Comparison of ENCODE assay signal across 1 cellular context in genomic region chr5:76716456-76717157, GRCh38.
A peak's percentile ranks its signal among the peaks of the same experiment; 100 is the strongest.
TF ChIP-seq lines count a peak whose summit lies in the region.

No MANE protein-coding gene starts in this region.

TF ChIP-seq in HepG2, 621 proteins besides CTCF, POLR2A, EP300 and RAD21 (continued from another document):
- TF ChIP-seq, protein P1, sequence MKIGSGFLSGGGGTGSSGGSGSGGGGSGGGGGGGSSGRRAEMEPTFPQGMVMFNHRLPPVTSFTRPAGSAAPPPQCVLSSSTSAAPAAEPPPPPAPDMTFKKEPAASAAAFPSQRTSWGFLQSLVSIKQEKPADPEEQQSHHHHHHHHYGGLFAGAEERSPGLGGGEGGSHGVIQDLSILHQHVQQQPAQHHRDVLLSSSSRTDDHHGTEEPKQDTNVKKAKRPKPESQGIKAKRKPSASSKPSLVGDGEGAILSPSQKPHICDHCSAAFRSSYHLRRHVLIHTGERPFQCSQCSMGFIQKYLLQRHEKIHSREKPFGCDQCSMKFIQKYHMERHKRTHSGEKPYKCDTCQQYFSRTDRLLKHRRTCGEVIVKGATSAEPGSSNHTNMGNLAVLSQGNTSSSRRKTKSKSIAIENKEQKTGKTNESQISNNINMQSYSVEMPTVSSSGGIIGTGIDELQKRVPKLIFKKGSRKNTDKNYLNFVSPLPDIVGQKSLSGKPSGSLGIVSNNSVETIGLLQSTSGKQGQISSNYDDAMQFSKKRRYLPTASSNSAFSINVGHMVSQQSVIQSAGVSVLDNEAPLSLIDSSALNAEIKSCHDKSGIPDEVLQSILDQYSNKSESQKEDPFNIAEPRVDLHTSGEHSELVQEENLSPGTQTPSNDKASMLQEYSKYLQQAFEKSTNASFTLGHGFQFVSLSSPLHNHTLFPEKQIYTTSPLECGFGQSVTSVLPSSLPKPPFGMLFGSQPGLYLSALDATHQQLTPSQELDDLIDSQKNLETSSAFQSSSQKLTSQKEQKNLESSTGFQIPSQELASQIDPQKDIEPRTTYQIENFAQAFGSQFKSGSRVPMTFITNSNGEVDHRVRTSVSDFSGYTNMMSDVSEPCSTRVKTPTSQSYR (CRISPR knock-in tag; IDR thresholded peaks at IDR 0.05; ENCODE audit: borderline replicate concordance) = peak; percentile 28; the same call in 1 of the 2 replicates
- peak; percentile 40; the same call in 1 of the 2 replicates for TF ChIP-seq HNF1B (CRISPR knock-in tag; IDR thresholded peaks at IDR 0.05)
- peak; percentile 5; the same call in 1 of the 2 replicates for TF ChIP-seq ZFY (CRISPR knock-in tag; IDR thresholded peaks at IDR 0.05)
- peak; percentile 70 for TF ChIP-seq HNRNPL (IDR thresholded peaks at IDR 0.05; ENCODE audit: low read depth, low read length)
- TF ChIP-seq SATB2 (CRISPR knock-in tag; IDR thresholded peaks at IDR 0.05) = no peak
- TF ChIP-seq, protein P2, sequence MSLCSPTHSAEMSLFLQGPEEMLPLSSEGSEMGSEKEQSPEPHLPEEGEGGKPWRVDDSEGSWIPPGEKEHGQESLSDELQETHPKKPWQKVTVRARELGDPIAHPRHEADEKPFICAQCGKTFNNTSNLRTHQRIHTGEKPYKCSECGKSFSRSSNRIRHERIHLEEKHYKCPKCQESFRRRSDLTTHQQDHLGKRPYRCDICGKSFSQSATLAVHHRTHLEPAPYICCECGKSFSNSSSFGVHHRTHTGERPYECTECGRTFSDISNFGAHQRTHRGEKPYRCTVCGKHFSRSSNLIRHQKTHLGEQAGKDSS (CRISPR knock-in tag; IDR thresholded peaks at IDR 0.05; ENCODE audit: borderline replicate concordance, low read depth) = no peak
- 0 out of 2 replicates have a peak, but pooled peaks have one; percentile 7 for TF ChIP-seq ZNF234 (CRISPR knock-in tag; conservative IDR thresholded peaks at IDR 0.05)
- TF ChIP-seq POGZ (CRISPR knock-in tag; IDR thresholded peaks at IDR 0.05) = 0 out of 2 replicates have a peak, but pooled peaks have one; percentile 4
- TF ChIP-seq, protein P3, sequence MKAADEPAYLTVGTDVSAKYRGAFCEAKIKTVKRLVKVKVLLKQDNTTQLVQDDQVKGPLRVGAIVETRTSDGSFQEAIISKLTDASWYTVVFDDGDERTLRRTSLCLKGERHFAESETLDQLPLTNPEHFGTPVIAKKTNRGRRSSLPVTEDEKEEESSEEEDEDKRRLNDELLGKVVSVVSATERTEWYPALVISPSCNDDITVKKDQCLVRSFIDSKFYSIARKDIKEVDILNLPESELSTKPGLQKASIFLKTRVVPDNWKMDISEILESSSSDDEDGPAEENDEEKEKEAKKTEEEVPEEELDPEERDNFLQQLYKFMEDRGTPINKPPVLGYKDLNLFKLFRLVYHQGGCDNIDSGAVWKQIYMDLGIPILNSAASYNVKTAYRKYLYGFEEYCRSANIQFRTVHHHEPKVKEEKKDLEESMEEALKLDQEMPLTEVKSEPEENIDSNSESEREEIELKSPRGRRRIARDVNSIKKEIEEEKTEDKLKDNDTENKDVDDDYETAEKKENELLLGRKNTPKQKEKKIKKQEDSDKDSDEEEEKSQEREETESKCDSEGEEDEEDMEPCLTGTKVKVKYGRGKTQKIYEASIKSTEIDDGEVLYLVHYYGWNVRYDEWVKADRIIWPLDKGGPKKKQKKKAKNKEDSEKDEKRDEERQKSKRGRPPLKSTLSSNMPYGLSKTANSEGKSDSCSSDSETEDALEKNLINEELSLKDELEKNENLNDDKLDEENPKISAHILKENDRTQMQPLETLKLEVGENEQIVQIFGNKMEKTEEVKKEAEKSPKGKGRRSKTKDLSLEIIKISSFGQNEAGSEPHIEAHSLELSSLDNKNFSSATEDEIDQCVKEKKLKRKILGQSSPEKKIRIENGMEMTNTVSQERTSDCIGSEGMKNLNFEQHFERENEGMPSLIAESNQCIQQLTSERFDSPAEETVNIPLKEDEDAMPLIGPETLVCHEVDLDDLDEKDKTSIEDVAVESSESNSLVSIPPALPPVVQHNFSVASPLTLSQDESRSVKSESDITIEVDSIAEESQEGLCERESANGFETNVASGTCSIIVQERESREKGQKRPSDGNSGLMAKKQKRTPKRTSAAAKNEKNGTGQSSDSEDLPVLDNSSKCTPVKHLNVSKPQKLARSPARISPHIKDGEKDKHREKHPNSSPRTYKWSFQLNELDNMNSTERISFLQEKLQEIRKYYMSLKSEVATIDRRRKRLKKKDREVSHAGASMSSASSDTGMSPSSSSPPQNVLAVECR (CRISPR knock-in tag; IDR thresholded peaks at IDR 0.05; ENCODE audit: borderline replicate concordance) = 0 out of 2 replicates have a peak, but pooled peaks have one; percentile 3
- TF ChIP-seq HINFP (CRISPR knock-in tag; IDR thresholded peaks at IDR 0.05; ENCODE audit: low read depth) = 0 out of 2 replicates have a peak, but pooled peaks have one; percentile 15
- 0 out of 2 replicates have a peak, but pooled peaks have one; percentile 4 for TF ChIP-seq PHF21A (CRISPR knock-in tag; IDR thresholded peaks at IDR 0.05)
- TF ChIP-seq JUND (CRISPR knock-in tag; IDR thresholded peaks at IDR 0.05) = no peak
